In the genomic region with DNA sequence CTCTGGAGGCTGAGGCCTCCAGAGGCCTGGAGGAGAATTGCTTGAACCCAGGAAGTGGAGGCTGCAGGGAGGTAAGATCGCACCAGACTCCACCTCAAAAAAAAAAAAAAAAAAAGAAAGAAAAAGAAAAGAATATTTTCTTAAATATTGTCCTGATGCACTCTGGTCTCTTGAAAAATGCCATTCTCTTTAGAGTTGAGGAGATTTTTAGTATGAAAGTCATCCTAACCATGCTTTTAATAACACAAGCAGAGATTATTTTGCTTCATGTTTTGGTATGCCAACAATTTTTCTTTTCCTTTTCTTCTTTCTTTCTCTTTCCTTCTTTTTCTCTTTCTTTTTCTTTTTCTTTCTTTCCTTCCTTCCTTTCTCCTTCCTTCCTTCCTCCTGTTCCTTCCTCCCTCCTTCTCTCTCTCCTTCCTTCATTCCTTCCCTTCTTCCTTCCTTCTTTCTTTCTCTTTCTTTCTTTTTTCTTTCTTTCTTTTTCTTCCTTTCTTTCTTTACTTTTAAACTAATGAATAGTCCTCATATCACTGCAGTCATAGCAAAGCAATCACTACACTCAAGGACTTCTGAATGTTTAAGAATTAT, we compare ENCODE assay signal across 10 cellular contexts.
"Had no signal": no experiment of that assay in that cellular context is flagged by ENCODE, and none has a peak within 500 bp of the region (broad histone marks: within the 10 kb centered on the region; RNA-seq: fewer than 3 reads in every experiment).

No MANE protein-coding gene starts in this region.

- H3K27ac ChIP-seq: GM23248 had no signal

- H3K27ac Mint-ChIP-seq: H9, HFFc6 had no signal

- H2AFZ ChIP-seq: GM23248 had no signal

- H3K36me3 ChIP-seq: HAP-1 had no signal

- DNase-seq: GM23248, GOT3, H7, H9, HCEC 1CT, HFFc6 had no signal

- H3K9me3 ChIP-seq: HAP-1 had no signal

- H3K9ac ChIP-seq: GM23248 had no signal

- H3K9me3 Mint-ChIP-seq: H9 had no signal

- H3K4me3 ChIP-seq: GM23248, HAP-1 had no signal

- H3K4me3 Mint-ChIP-seq: H9, HFFc6 had no signal

- FAIRE-seq: H1, H54 had no signal

- H3K4me1 ChIP-seq: HAP-1 had no signal

- ATAC-seq: HCT116 had no signal
